24 cellular contexts compared by ENCODE assay signal in the genomic region with DNA sequence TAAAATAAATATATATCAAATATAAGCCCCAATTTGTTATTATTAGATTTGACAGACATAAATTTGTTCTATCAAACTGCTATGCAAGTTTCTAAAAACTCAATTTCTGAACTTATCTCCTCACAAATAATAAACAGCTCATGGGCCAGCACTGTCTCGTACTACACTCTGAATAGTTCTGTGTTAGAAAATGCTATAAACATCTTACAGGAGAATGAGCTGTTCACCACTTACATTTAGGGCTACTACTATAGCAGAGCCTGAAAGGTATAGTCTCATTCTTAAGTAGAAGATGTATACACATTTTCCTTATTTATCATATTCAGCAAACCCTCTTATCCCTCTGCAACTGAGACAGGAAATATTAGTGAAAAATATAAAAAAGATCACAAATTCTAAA. TPM values are rescaled to one million over a fixed set of nuclear protein-coding genes. Genes with fewer than 3 reads are reported as not detected.
"Had no signal": no experiment of that assay in that cellular context is flagged by ENCODE, and none has a peak within 500 bp of the region (broad histone marks: within the 10 kb centered on the region; RNA-seq: fewer than 3 reads in every experiment).

No MANE protein-coding gene starts in this region.

- FAIRE-seq: urothelium cell line had no signal

- H3K36me3 Mint-ChIP-seq: activated CD4-positive, alpha-beta memory T cell treated with anti-CD3 and anti-CD28 coated beads for 36 hours had no signal

- DNase-seq: activated CD4-positive, alpha-beta memory T cell treated with anti-CD3 and anti-CD28 coated beads for 36 hours; activated gamma-delta T cell; activated T-cell treated with anti-CD3 and anti-CD28 coated beads, Interleukin-2, amount 50 U/mL, for 48 hours; aorta; colonic mucosa; endodermal cell; foreskin fibroblast; glutamatergic neuron; hypothalamus; islet precursor cell; lower lobe of right lung; nucleus accumbens; SK-N-SH; stimulated activated CD4-positive, alpha-beta T cell treated with anti-CD3 and anti-CD28 coated beads, Interleukin-4, amount 100 ng/mL, for 24 hours; stimulated activated naive CD4-positive, alpha-beta T cell; T-helper 1 cell; T-helper 9 cell had no signal

- H3K27ac ChIP-seq: colonic mucosa, epithelial cell of prostate, lower lobe of right lung, tibial nerve had no signal

- H3K27ac Mint-ChIP-seq: endodermal cell, nephron had no signal

- ATAC-seq: lower lobe of right lung, sciatic nerve had no signal

- H3K36me3 ChIP-seq: colonic mucosa, lower lobe of right lung had no signal

- H3K4me3 Mint-ChIP-seq: activated CD4-positive, alpha-beta memory T cell treated with anti-CD3 and anti-CD28 coated beads for 36 hours; central memory CD8-positive, alpha-beta T cell; endodermal cell; nephron had no signal

- H3K4me1 ChIP-seq: colonic mucosa, lower lobe of right lung had no signal

- H3K9me3 ChIP-seq: colonic mucosa, lower lobe of right lung, SK-N-SH, tibial nerve had no signal

- H3K27me3 ChIP-seq: colonic mucosa, tibial nerve had no signal

- H3K9me3 Mint-ChIP-seq: activated CD4-positive, alpha-beta memory T cell treated with anti-CD3 and anti-CD28 coated beads for 36 hours; central memory CD8-positive, alpha-beta T cell had no signal

- H3K4me1 Mint-ChIP-seq: nephron had no signal

- H3K27me3 Mint-ChIP-seq: activated CD4-positive, alpha-beta memory T cell treated with anti-CD3 and anti-CD28 coated beads for 36 hours; central memory CD8-positive, alpha-beta T cell had no signal

- H3K4me3 ChIP-seq: colonic mucosa, lower lobe of right lung, smooth muscle cell, tibial nerve had no signal

RNA-seq across cellular contexts. Expression of a gene that starts 18.2 kb away (rescaled TPM):
- total RNA-seq: activated CD4-positive, alpha-beta memory T cell treated with anti-CD3 and anti-CD28 coated beads for 36 hours; aorta; colonic mucosa; lower lobe of right lung; sciatic nerve; smooth muscle cell; tibial nerve had no signal
